Comparison of ENCODE assay signal across 9 cellular contexts in genomic region chr16:16189842-16190241, GRCh38. TPM values are rescaled to one million over a fixed set of nuclear protein-coding genes. Genes with fewer than 3 reads are reported as not detected.
"Had no signal": no experiment of that assay in that cellular context is flagged by ENCODE, and none has a peak within 500 bp of the region (broad histone marks: within the 10 kb centered on the region; RNA-seq: fewer than 3 reads in every experiment).

No MANE protein-coding gene starts in this region.

- H3K9ac ChIP-seq: GM23248, KMS-11 had no signal

- H3K4me3 ChIP-seq: GM23248 had no signal

- H3K27ac ChIP-seq: GM23248, KMS-11 had no signal

- DNase-seq: GM23248, GOT3, H9, HCEC 1CT, HFFc6, IMR-90, KBM-7 had no signal

- H2AFZ ChIP-seq: GM23248 had no signal

- H3K4me2 ChIP-seq: KMS-11 had no signal

- FAIRE-seq: HTR-8/SVneo had no signal

RNA-seq across cellular contexts. Expression of gene ABCC6, which starts 33.5 kb away (rescaled TPM):
- total RNA-seq: GM23248 had no signal
